In genomic region chr6:33592595-33593413, GRCh38 we compare ENCODE assay signal across 8 cellular contexts. TPM values are rescaled to one million over a fixed set of nuclear protein-coding genes. Genes with fewer than 3 reads are reported as not detected.
DNase-seq lines count a peak whose midpoint lies in the region; ATAC-seq, FAIRE-seq and TF ChIP-seq lines count a peak whose summit lies in the region.

No MANE protein-coding gene starts in this region.

- H4K20me1 ChIP-seq in OCI-LY3 (ENCODE audit: insufficient read depth, low read length), result no peaks in the 10 kb centered on the region

- no peak for FAIRE-seq in urothelium cell line (lab: Jason Lieb, UNC)

- no peaks in the 10 kb centered on the region for H3K9me3 ChIP-seq in OCI-LY3 (ENCODE audit: insufficient read depth, low read length)

- peak; percentile 39 for ATAC-seq in GM21360 (IDR thresholded peaks at IDR 0.05; ENCODE audit: unreplicated experiment)

- peak overlapping the region; percentile 73 for H3K4me3 ChIP-seq in OCI-LY3 (ENCODE audit: low read length)

- no peaks in the 10 kb centered on the region for H3K36me3 Mint-ChIP-seq in mesothelial cell of epicardium
- no peaks in the 10 kb centered on the region for H3K36me3 Mint-ChIP-seq in chondrocyte (ENCODE audit: low read depth)

- no peaks in the 10 kb centered on the region for H3K9me3 Mint-ChIP-seq in mesothelial cell of epicardium
- no peaks in the 10 kb centered on the region for H3K9me3 Mint-ChIP-seq in chondrocyte (ENCODE audit: low read depth)

- no peaks in the 10 kb centered on the region for H3K79me2 ChIP-seq in OCI-LY3 (ENCODE audit: low read length)

- peaks cover 21% of the 10 kb centered on the region for H3K4me1 Mint-ChIP-seq in mesothelial cell of epicardium
- peaks cover 12% of the 10 kb centered on the region for H3K4me1 Mint-ChIP-seq in chondrocyte (ENCODE audit: low read depth)

- H3K4me3 Mint-ChIP-seq in mesothelial cell of epicardium (peak overlapping the region; percentile 58), chondrocyte (ENCODE audit: unreplicated experiment) (no peak overlapping the region)

- H3K27me3 ChIP-seq in OCI-LY3 (ENCODE audit: low read depth, low read length), result no peaks in the 10 kb centered on the region

- TF ChIP-seq CTCF in OCI-LY3 (IDR thresholded peaks at IDR 0.05; ENCODE audit: low read depth, low read length) (no peak), mesothelial cell of epicardium (IDR thresholded peaks at IDR 0.05; ENCODE audit: unreplicated experiment) (no peak), chondrocyte (IDR thresholded peaks at IDR 0.05) (no peak)

- H3K9ac ChIP-seq in OCI-LY3 (ENCODE audit: low read length), result peak overlapping the region; percentile 48

- H3K27ac Mint-ChIP-seq in mesothelial cell of epicardium (no peak overlapping the region), chondrocyte (ENCODE audit: unreplicated experiment) (no peak overlapping the region)

- no peak overlapping the region for H3K27ac ChIP-seq in OCI-LY3 (ENCODE audit: low read length)

- H3K27me3 Mint-ChIP-seq in mesothelial cell of epicardium (ENCODE audit: low read depth) (peaks cover 13% of the 10 kb centered on the region), chondrocyte (ENCODE audit: low read depth) (no peaks in the 10 kb centered on the region)

- H3K4me2 ChIP-seq in OCI-LY3 (ENCODE audit: low read length), result peak overlapping the region; percentile 89

- peak; percentile 37 for DNase-seq in astrocyte of the hippocampus (ENCODE audit: low read depth, low spot score)
- DNase-seq in mesothelial cell of epicardium (ENCODE audit: low spot score in 2 of 2, unreplicated experiment in 2 of 2), result peak in 1 of 2 experiments; percentile 56
- no peak for DNase-seq in urothelium cell line (ENCODE audit: low spot score)
- no peak for DNase-seq in chondrocyte (ENCODE audit: low spot score)
- no peak for DNase-seq in DMS153 (lab: John Stamatoyannopoulos, UW)
- no peak for DNase-seq in NCI-H82 (lab: John Stamatoyannopoulos, UW)

- peaks cover 17% of the 10 kb centered on the region for H3K4me1 ChIP-seq in OCI-LY3 (ENCODE audit: low read length)

- H3K36me3 ChIP-seq in OCI-LY3 (replicated peaks; ENCODE audit: low read depth, low read length), result no peaks in the 10 kb centered on the region

- peak overlapping the region; percentile 62 for H2AFZ ChIP-seq in OCI-LY3 (ENCODE audit: low read depth, low read length)

RNA-seq across cellular contexts. Expression of gene BAK1, which starts 12.7 kb away (rescaled TPM):
- 14.0 to 15.1 TPM (median 15.0 TPM) in 3 replicates for total RNA-seq in mesothelial cell of epicardium
- total RNA-seq in chondrocyte, result 21.9 to 26.9 TPM (median 26.0 TPM) in 3 replicates

RNA-seq across cellular contexts. Expression of gene ITPR3, which starts 28.3 kb away (rescaled TPM):
- total RNA-seq in mesothelial cell of epicardium, result 6.3 to 6.4 TPM (median 6.4 TPM) in 3 replicates
- 10.0 to 24.8 TPM (median 11.0 TPM) in 3 replicates for total RNA-seq in chondrocyte
